ENCODE assay signal across 16 cellular contexts in genomic region chr1:9421533-9421873, GRCh38.
DNase-seq lines count a peak whose midpoint lies in the region; ATAC-seq and TF ChIP-seq lines count a peak whose summit lies in the region.
"Had no signal": no experiment of that assay in that cellular context is flagged by ENCODE, and none has a peak within 500 bp of the region (broad histone marks: within the 10 kb centered on the region; RNA-seq: fewer than 3 reads in every experiment).

No MANE protein-coding gene starts in this region.

- POLR2A ChIA-PET in naive thymus-derived CD8-positive, alpha-beta T cell (lab: Charles Lee) = no interaction called here

- no peaks in the 10 kb centered on the region for H3K36me3 Mint-ChIP-seq in CD4-positive, CD25-positive, alpha-beta regulatory T cell
- peaks cover 0 to 5% (median 0%) of the 10 kb centered on the region in 3 donors for H3K36me3 Mint-ChIP-seq in naive thymus-derived CD8-positive, alpha-beta T cell

- no peaks in the 10 kb centered on the region for H3K27me3 ChIP-seq in CD4-positive, CD25-positive, alpha-beta regulatory T cell (ENCODE audit: control insufficient read depth, insufficient read depth, low read length)
- H3K27me3 ChIP-seq in Loucy (ENCODE audit: insufficient read depth, low read length, poor library complexity, severe bottlenecking) (no peaks in the 10 kb centered on the region), osteoblast (ENCODE audit: insufficient read depth, low read length) (peaks cover 40% of the 10 kb centered on the region), brain microvascular endothelial cell (replicated peaks) (peaks cover 6% of the 10 kb centered on the region)

- H3K4me3 Mint-ChIP-seq in CD4-positive, CD25-positive, alpha-beta regulatory T cell = peak overlapping the region in 2 of 4 donors; percentile 63 to 89
- H3K4me3 Mint-ChIP-seq in naive thymus-derived CD8-positive, alpha-beta T cell = no peak overlapping the region
- H3K4me3 Mint-ChIP-seq: H9 had no signal

- H3K4me2 ChIP-seq in Loucy (ENCODE audit: low read depth, low read length, poor library complexity, severe bottlenecking) (peak overlapping the region; percentile 51), osteoblast (ENCODE audit: insufficient read depth, low read length) (no peak overlapping the region)

- peak overlapping the region; percentile 37 for H3K27ac ChIP-seq in CD4-positive, CD25-positive, alpha-beta regulatory T cell (ENCODE audit: insufficient read depth, low read length, poor library complexity, severe bottlenecking)
- no peak overlapping the region for H3K27ac ChIP-seq in osteoblast (ENCODE audit: low read depth, low read length)
- H3K27ac ChIP-seq in brain microvascular endothelial cell = no peak overlapping the region
- H3K27ac ChIP-seq: SK-N-MC had no signal

- no peaks in the 10 kb centered on the region for H3K9me3 ChIP-seq in CD4-positive, CD25-positive, alpha-beta regulatory T cell (ENCODE audit: control insufficient read depth in 2 of 2, low read length in 2 of 2)
- H3K9me3 ChIP-seq in Loucy (ENCODE audit: insufficient read depth, low read depth, low read length) (no peaks in the 10 kb centered on the region), osteoblast (ENCODE audit: low read depth, low read length) (no peaks in the 10 kb centered on the region)

- peak overlapping the region; percentile 68 for H3K9ac ChIP-seq in Loucy (ENCODE audit: low read depth, low read length, poor library complexity, severe bottlenecking)

- H3K27me3 Mint-ChIP-seq in CD4-positive, CD25-positive, alpha-beta regulatory T cell = peaks cover 5% of the 10 kb centered on the region
- peaks cover 0 to 20% (median 2%) of the 10 kb centered on the region in 5 donors for H3K27me3 Mint-ChIP-seq in naive thymus-derived CD8-positive, alpha-beta T cell

- peaks cover 10% of the 10 kb centered on the region; the same call in 1 of the 2 replicates for H3K79me2 ChIP-seq in Loucy (ENCODE audit: insufficient read depth, low read length)
- no peaks in the 10 kb centered on the region for H3K79me2 ChIP-seq in osteoblast (ENCODE audit: insufficient read depth, low read length)

- H3K36me3 ChIP-seq in CD4-positive, CD25-positive, alpha-beta regulatory T cell (ENCODE audit: control insufficient read depth, insufficient read depth, low read length) = no peaks in the 10 kb centered on the region
- H3K36me3 ChIP-seq in Loucy (ENCODE audit: insufficient read depth, low read length) (no peaks in the 10 kb centered on the region), osteoblast (ENCODE audit: insufficient read depth, low read length) (no peaks in the 10 kb centered on the region), brain microvascular endothelial cell (replicated peaks) (no peaks in the 10 kb centered on the region)

- H3F3A ChIP-seq in Loucy (ENCODE audit: low read depth) = peaks cover 11% of the 10 kb centered on the region

- peak overlapping the region in 2 of 3 donors; percentile 21 to 76 for H3K27ac Mint-ChIP-seq in CD4-positive, CD25-positive, alpha-beta regulatory T cell
- no peak overlapping the region for H3K27ac Mint-ChIP-seq in naive thymus-derived CD8-positive, alpha-beta T cell
- H3K27ac Mint-ChIP-seq: H9 had no signal

- TF ChIP-seq CTCF in Loucy (conservative IDR thresholded peaks at IDR 0.05; ENCODE audit: low read length) (no peak), osteoblast (IDR thresholded peaks at IDR 0.05; ENCODE audit: extremely low read depth, low read depth, low read length) (no peak), brain microvascular endothelial cell (IDR thresholded peaks at IDR 0.05; ENCODE audit: low read depth, low read length, missing control alignments) (no peak)

- H3K4me1 ChIP-seq in CD4-positive, CD25-positive, alpha-beta regulatory T cell (ENCODE audit: control insufficient read depth, insufficient read depth, low read length, poor library complexity, severe bottlenecking) = peaks cover 71% of the 10 kb centered on the region
- peaks cover 90% of the 10 kb centered on the region for H3K4me1 ChIP-seq in Loucy (ENCODE audit: insufficient read depth, low read length, poor library complexity, severe bottlenecking)
- H3K4me1 ChIP-seq in osteoblast (ENCODE audit: insufficient read depth, low read length) = no peaks in the 10 kb centered on the region

- H4K20me1 ChIP-seq in Loucy (ENCODE audit: insufficient read depth, low read length, poor library complexity, severe bottlenecking) (no peaks in the 10 kb centered on the region), osteoblast (ENCODE audit: insufficient read depth, low read length) (no peaks in the 10 kb centered on the region)

- peaks cover 22 to 90% (median 57%) of the 10 kb centered on the region in 4 donors for H3K4me1 Mint-ChIP-seq in CD4-positive, CD25-positive, alpha-beta regulatory T cell
- peaks cover 21 to 79% (median 49%) of the 10 kb centered on the region in 4 donors for H3K4me1 Mint-ChIP-seq in naive thymus-derived CD8-positive, alpha-beta T cell

- H3K9me3 Mint-ChIP-seq in CD4-positive, CD25-positive, alpha-beta regulatory T cell = peaks cover 0 to 2% (median 0%) of the 10 kb centered on the region in 7 donors
- no peaks in the 10 kb centered on the region for H3K9me3 Mint-ChIP-seq in naive thymus-derived CD8-positive, alpha-beta T cell
- H3K9me3 Mint-ChIP-seq: H9 had no signal

- DNase-seq in CD4-positive, CD25-positive, alpha-beta regulatory T cell = no peak
- DNase-seq in iris pigment epithelial cell (ENCODE audit: low read depth) = peak; percentile 49
- peak; percentile 64 for DNase-seq in osteoblast (ENCODE audit: insufficient read length, low spot score, missing footprints)
- DNase-seq in naive thymus-derived CD8-positive, alpha-beta T cell = no peak
- no peak for DNase-seq in ecto neural progenitor cell (ENCODE audit: low spot score)
- no peak for DNase-seq in brain microvascular endothelial cell
- DNase-seq: C1 segment of cervical spinal cord, EL, H9, NCI-H1694 treated with DMSO at 0.1 percent for 48 hours, NCI-H510A, NCI-H748 treated with DMSO at 0.1 percent for 48 hours, SHP77 had no signal

- H2AFZ ChIP-seq in Loucy (ENCODE audit: low read length) (no peak overlapping the region), osteoblast (ENCODE audit: low read length) (no peak overlapping the region)

- no peak overlapping the region for H3K4me3 ChIP-seq in CD4-positive, CD25-positive, alpha-beta regulatory T cell (ENCODE audit: low read depth, low read length)
- peak overlapping the region; percentile 31 for H3K4me3 ChIP-seq in Loucy (ENCODE audit: low read length, poor library complexity, severe bottlenecking)
- no peak overlapping the region for H3K4me3 ChIP-seq in osteoblast (ENCODE audit: insufficient read depth, low read length)
- H3K4me3 ChIP-seq in brain microvascular endothelial cell (ENCODE audit: low read depth, low read length) = no peak overlapping the region
- H3K4me3 ChIP-seq: SK-N-MC had no signal

- ATAC-seq in CD4-positive, CD25-positive, alpha-beta regulatory T cell (ENCODE audit: low read depth in 2 of 2) = no peak
- no peak for ATAC-seq in naive thymus-derived CD8-positive, alpha-beta T cell
- ATAC-seq in HG03097 (IDR thresholded peaks at IDR 0.05; ENCODE audit: low FRiP score, unreplicated experiment) = no peak

- in situ Hi-C loops in brain microvascular endothelial cell (cut with HindIII; ENCODE audit: low pct_ligation_motif_present, low sequenced_read_pairs) = no loop called here

- no peaks in the 10 kb centered on the region for H3K9me2 ChIP-seq in Loucy (replicated peaks; ENCODE audit: low read depth, low read length)

Comparison
In these comparisons a context has a peak if more than half of its experiments do, and no peak if none do; other contexts are left out.
1. DNase-seq: peak in iris pigment epithelial cell (single experiment) and osteoblast (single experiment); none in CD4-positive, CD25-positive, alpha-beta regulatory T cell (0 of 3), naive thymus-derived CD8-positive, alpha-beta T cell (0 of 10), ecto neural progenitor cell (single experiment) and brain microvascular endothelial cell (single experiment).
2. H3K27ac Mint-ChIP-seq: peak in CD4-positive, CD25-positive, alpha-beta regulatory T cell (2 of 3); none in naive thymus-derived CD8-positive, alpha-beta T cell (0 of 10).